27 cellular contexts compared by ENCODE assay signal in the genomic region with DNA sequence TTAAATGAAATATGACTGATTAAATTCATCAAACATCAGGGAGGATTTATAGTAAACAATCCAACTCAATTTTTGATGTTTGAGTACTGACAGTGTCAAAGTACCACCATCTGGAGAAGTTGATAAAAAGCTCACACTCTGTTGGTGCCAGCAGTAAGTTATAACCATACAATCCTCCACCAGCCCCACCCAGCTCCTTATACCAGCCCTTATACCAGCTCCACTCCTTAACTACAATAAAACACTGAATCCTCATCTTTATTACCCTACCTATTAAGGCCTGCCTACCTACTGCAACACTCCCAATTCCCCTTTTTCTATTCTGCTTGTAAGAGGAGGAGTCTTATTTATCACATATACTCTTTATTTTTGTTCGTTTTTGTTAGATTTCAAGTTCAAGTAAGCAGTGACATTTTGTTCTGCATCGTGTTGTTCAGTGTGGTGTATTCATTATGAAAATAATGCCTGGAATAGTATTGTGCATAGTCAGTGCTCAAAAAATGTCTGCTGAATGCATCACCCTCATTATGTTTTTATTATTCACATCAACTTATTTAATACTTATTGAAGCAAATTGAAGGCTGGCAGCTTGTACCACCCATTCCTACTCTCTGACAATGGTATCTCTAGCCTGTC.
DNase-seq lines count a peak whose midpoint lies in the region; ATAC-seq and TF ChIP-seq lines count a peak whose summit lies in the region.
"Had no signal": no experiment of that assay in that cellular context is flagged by ENCODE, and none has a peak within 500 bp of the region (broad histone marks: within the 10 kb centered on the region; RNA-seq: fewer than 3 reads in every experiment).

No MANE protein-coding gene starts in this region.

- H3K36me3 ChIP-seq in Karpas-422 (ENCODE audit: insufficient read depth, low read length) (no peaks in the 10 kb centered on the region), brain microvascular endothelial cell (replicated peaks) (no peaks in the 10 kb centered on the region)
- H3K36me3 ChIP-seq: gastroesophageal sphincter, thyroid gland had no signal

- H3K4me3 ChIP-seq in AG10803 (ENCODE audit: low read length) (no peak overlapping the region), Karpas-422 (ENCODE audit: low read length) (no peak overlapping the region), brain microvascular endothelial cell (ENCODE audit: low read depth, low read length) (no peak overlapping the region)
- H3K4me3 ChIP-seq: gastroesophageal sphincter, GM23248, thyroid gland had no signal

- no peaks in the 10 kb centered on the region for H4K20me1 ChIP-seq in Karpas-422 (ENCODE audit: insufficient read depth, low read depth, low read length)

- H3K27me3 ChIP-seq in Karpas-422 (ENCODE audit: low read length) (no peaks in the 10 kb centered on the region), brain microvascular endothelial cell (replicated peaks) (no peaks in the 10 kb centered on the region)
- H3K27me3 ChIP-seq: gastroesophageal sphincter, thyroid gland had no signal

- peak; percentile 69 for ATAC-seq in left colon
- no peak for ATAC-seq in Right ventricle myocardium superior (ENCODE audit: poor library complexity)
- ATAC-seq: gastroesophageal sphincter; right cardiac atrium; stimulated activated naive CD8-positive, alpha-beta T cell treated with anti-CD3 and anti-CD28 coated beads, Interleukin-15, amount 100 ng/mL, for 72 hours had no signal

- peak overlapping the region; percentile 78 for H2AFZ ChIP-seq in Karpas-422 (ENCODE audit: low read length)
- H2AFZ ChIP-seq: GM23248 had no signal

- DNase-seq in AG10803 (ENCODE audit: low read depth) (peak; percentile 0), Karpas-422 (no peak), brain microvascular endothelial cell (peak; percentile 51), left colon (no peak), Right ventricle myocardium superior (no peak), ACHN (no peak), head of caudate nucleus (no peak), cortex of kidney (lab: John Stamatoyannopoulos, UW) (no peak)
- DNase-seq: activated CD4-positive, alpha-beta T cell treated with anti-CD3 and anti-CD28 coated beads, Interleukin-2, amount 10 ng/mL, durations not matched to agents 24 days and 14 days; activated naive CD4-positive, alpha-beta T cell treated with Interleukin-2 at 50 U/mL for 16 hours; activated T-cell treated with anti-CD3 and anti-CD28 coated beads, Interleukin-2, amount 50 U/mL, for 48 hours; caudate nucleus; CD4-positive, alpha-beta T cell; DMS 273 treated with DMSO at 0.1 percent for 48 hours; erythroblast; GM23248; islet precursor cell; KBM-7; NCI-H1694 treated with DMSO at 0.1 percent for 48 hours; NCI-H526 treated with DMSO at 0.1 percent for 48 hours; nephron progenitor cell; right cardiac atrium; stimulated activated naive CD8-positive, alpha-beta T cell treated with anti-CD3 and anti-CD28 coated beads, Interleukin-15, amount 100 ng/mL, for 72 hours; thyroid gland had no signal

- intact Hi-C loops in left colon (cut with DNase I, micrococcal nuclease): no loop called here
- intact Hi-C loops in Right ventricle myocardium superior (cut with DNase I): no loop called here
- intact Hi-C loops in head of caudate nucleus (cut with DNase I): no loop called here

- H3K9me2 ChIP-seq in Karpas-422 (replicated peaks; ENCODE audit: insufficient read depth, low read length): no peaks in the 10 kb centered on the region

- H3K79me2 ChIP-seq in Karpas-422 (ENCODE audit: low read length): no peaks in the 10 kb centered on the region

- H3K9ac ChIP-seq in Karpas-422 (ENCODE audit: low read length): no peak overlapping the region
- H3K9ac ChIP-seq: GM23248 had no signal

- in situ Hi-C loops in brain microvascular endothelial cell (cut with HindIII; ENCODE audit: low pct_ligation_motif_present, low sequenced_read_pairs): no loop called here
- in situ Hi-C loops in ACHN (cut with HindIII; ENCODE audit: low pct_ligation_motif_present, low pct_unique_long_range_greater_than_20kb, low sequenced_read_pairs): no loop called here

- H3K27ac ChIP-seq in Karpas-422 (ENCODE audit: low read length): no peak overlapping the region
- peak overlapping the region; percentile 83 for H3K27ac ChIP-seq in brain microvascular endothelial cell
- H3K27ac ChIP-seq: gastroesophageal sphincter, GM23248, RWPE1, thyroid gland, VCaP had no signal

- H3K4me2 ChIP-seq in Karpas-422 (ENCODE audit: low read depth, low read length, poor library complexity, severe bottlenecking): no peak overlapping the region

- no peaks in the 10 kb centered on the region for H3K9me3 ChIP-seq in Karpas-422 (ENCODE audit: low read length)
- H3K9me3 ChIP-seq: thyroid gland had no signal

- no peaks in the 10 kb centered on the region for H3K4me1 ChIP-seq in Karpas-422 (ENCODE audit: low read length)
- H3K4me1 ChIP-seq: gastroesophageal sphincter, thyroid gland had no signal

- TF ChIP-seq CTCF in AG10803 (conservative IDR thresholded peaks at IDR 0.05; ENCODE audit: low read length): no peak
- TF ChIP-seq CTCF in brain microvascular endothelial cell (IDR thresholded peaks at IDR 0.05; ENCODE audit: low read depth, low read length, missing control alignments): no peak

Comparison
In these comparisons a context has a peak if more than half of its experiments do, and no peak if none do; other contexts are left out.
1. DNase-seq: peak in AG10803 (single experiment) and brain microvascular endothelial cell (single experiment); none in Karpas-422 (single experiment), left colon (0 of 2), Right ventricle myocardium superior (single experiment), ACHN (single experiment), head of caudate nucleus (0 of 42) and cortex of kidney (single experiment).